8 cellular contexts compared by ENCODE assay signal in the genomic region with DNA sequence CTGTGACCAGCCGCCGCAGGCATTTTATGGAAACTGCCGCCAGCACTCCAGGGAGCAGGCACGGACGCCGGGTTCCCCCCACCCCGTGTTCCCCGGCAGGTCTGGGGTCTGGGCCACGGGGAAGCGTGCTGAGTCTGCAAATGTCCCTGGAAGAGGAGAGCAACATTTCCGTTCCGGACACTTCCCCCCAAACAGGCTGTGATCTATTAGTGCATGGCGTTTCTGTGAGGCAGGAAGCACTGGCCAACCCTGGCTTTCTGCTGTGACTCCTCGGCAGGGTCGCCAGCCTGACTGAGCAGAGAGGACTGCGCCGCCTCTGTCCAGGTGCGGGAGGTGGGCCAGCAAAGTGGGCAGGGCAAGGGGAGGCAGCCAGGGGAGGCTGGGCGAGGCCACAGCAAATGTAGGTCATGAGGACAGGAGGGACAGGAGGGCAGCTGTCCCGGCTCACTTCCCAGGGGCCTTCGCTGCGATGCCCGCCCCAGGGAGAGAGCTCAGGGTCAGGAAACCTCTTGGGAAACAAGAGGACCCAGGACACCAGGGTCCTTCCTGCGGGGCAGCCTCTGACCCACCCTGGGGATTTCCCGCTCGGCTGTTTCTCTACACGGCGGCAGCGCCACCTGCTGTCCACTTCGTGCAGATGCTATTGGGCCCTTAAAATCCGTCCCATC. TPM values are rescaled to one million over a fixed set of nuclear protein-coding genes. Genes with fewer than 3 reads are reported as not detected.
DNase-seq lines count a peak whose midpoint lies in the region; ATAC-seq and TF ChIP-seq lines count a peak whose summit lies in the region.

No MANE protein-coding gene starts in this region.

- H3K27me3 ChIP-seq in RWPE2 (ENCODE audit: insufficient read depth, poor library complexity, severe bottlenecking) (peaks cover 94% of the 10 kb centered on the region), psoas muscle (ENCODE audit: insufficient read depth in 3 of 3, low read length in 2 of 3) (peaks cover 0 to 88% (median 45%) of the 10 kb centered on the region in 3 donors)

- H3K9me3 ChIP-seq in RWPE2 (ENCODE audit: severe bottlenecking) = no peaks in the 10 kb centered on the region
- H3K9me3 ChIP-seq in psoas muscle = no peaks in the 10 kb centered on the region

- ATAC-seq in RWPE2 (ENCODE audit: low read depth) = no peak
- ATAC-seq in psoas muscle = peak in 3 of 4 donors; percentile 48 to 67 (median 57)
- no peak for ATAC-seq in GM18868 (IDR thresholded peaks at IDR 0.05; ENCODE audit: unreplicated experiment)

- 17 to 19% (median 18%) methylated on average over 31 of the region's 31 CpGs for WGBS in psoas muscle, 3 donors

- peaks cover 3% of the 10 kb centered on the region for H3K4me1 Mint-ChIP-seq in activated naive CD4-positive, alpha-beta T cell treated with anti-CD3 and anti-CD28 coated beads for 36 hours (ENCODE audit: low read depth)
- peaks cover 8% of the 10 kb centered on the region for H3K4me1 Mint-ChIP-seq in glutamatergic neuron (ENCODE audit: low read depth, unreplicated experiment)

- H3K27me3 Mint-ChIP-seq in activated naive CD4-positive, alpha-beta T cell treated with anti-CD3 and anti-CD28 coated beads for 36 hours (ENCODE audit: low read depth) = peaks cover 51% of the 10 kb centered on the region
- H3K27me3 Mint-ChIP-seq in glutamatergic neuron (ENCODE audit: unreplicated experiment) = peaks cover 20% of the 10 kb centered on the region

- H3K36me3 ChIP-seq in RWPE2 (ENCODE audit: low read depth) (no peaks in the 10 kb centered on the region), psoas muscle (ENCODE audit: insufficient read depth in 1 of 2, low read depth in 1 of 2) (no peaks in the 10 kb centered on the region)

- H3K4me3 Mint-ChIP-seq in activated naive CD4-positive, alpha-beta T cell treated with anti-CD3 and anti-CD28 coated beads for 36 hours = no peak overlapping the region
- H3K4me3 Mint-ChIP-seq in glutamatergic neuron (ENCODE audit: unreplicated experiment) = no peak overlapping the region

- H3K27ac ChIP-seq in RWPE2 (ENCODE audit: poor library complexity, severe bottlenecking) = no peak overlapping the region
- H3K27ac ChIP-seq in psoas muscle = no peak overlapping the region

- no peaks in the 10 kb centered on the region for H3K36me3 Mint-ChIP-seq in activated naive CD4-positive, alpha-beta T cell treated with anti-CD3 and anti-CD28 coated beads for 36 hours (ENCODE audit: low read depth)
- no peaks in the 10 kb centered on the region for H3K36me3 Mint-ChIP-seq in glutamatergic neuron (ENCODE audit: unreplicated experiment)

- peak; percentile 56 for DNase-seq in Ammon's horn (ENCODE audit: low spot score)
- peak; percentile 84 for DNase-seq in GM20000 (ENCODE audit: low spot score)
- DNase-seq in RWPE2 (ENCODE audit: low spot score) = no peak
- DNase-seq in activated naive CD4-positive, alpha-beta T cell treated with anti-CD3 and anti-CD28 coated beads for 36 hours = peak; percentile 62
- DNase-seq in glutamatergic neuron = peak; percentile 80
- peak; percentile 56 to 81 for DNase-seq in psoas muscle
- DNase-seq in NCI-H774 (lab: John Stamatoyannopoulos, UW) = no peak

- H3K4me3 ChIP-seq in RWPE2 (ENCODE audit: severe bottlenecking) (no peak overlapping the region), psoas muscle (no peak overlapping the region)

- no peak overlapping the region for H3K27ac Mint-ChIP-seq in activated naive CD4-positive, alpha-beta T cell treated with anti-CD3 and anti-CD28 coated beads for 36 hours
- H3K27ac Mint-ChIP-seq in glutamatergic neuron (ENCODE audit: unreplicated experiment) = no peak overlapping the region

- H3K4me1 ChIP-seq in RWPE2 (ENCODE audit: insufficient read depth, poor library complexity, severe bottlenecking) = no peaks in the 10 kb centered on the region
- peaks cover 11% of the 10 kb centered on the region for H3K4me1 ChIP-seq in psoas muscle

- H3K9me3 Mint-ChIP-seq in activated naive CD4-positive, alpha-beta T cell treated with anti-CD3 and anti-CD28 coated beads for 36 hours = no peaks in the 10 kb centered on the region
- peaks cover 4% of the 10 kb centered on the region for H3K9me3 Mint-ChIP-seq in glutamatergic neuron (ENCODE audit: unreplicated experiment)

- CTCF ChIA-PET in activated naive CD4-positive, alpha-beta T cell treated with anti-CD3 and anti-CD28 coated beads for 36 hours (lab: Charles Lee) = interaction anchor here (1.0 to 1.3 kb wide), 3 partner anchors 127 to 700 kb away, joined by 3 to 4 read pairs (median 4); no protein-coding TSS in a partner anchor

- TF ChIP-seq CTCF in GM20000 (IDR thresholded peaks at IDR 0.05; ENCODE audit: extremely low read depth, missing control alignments) = peak; percentile 91
- TF ChIP-seq CTCF in RWPE2 (IDR thresholded peaks at IDR 0.05; ENCODE audit: poor library complexity, severe bottlenecking) = peak; percentile 92
- TF ChIP-seq CTCF in glutamatergic neuron (IDR thresholded peaks at IDR 0.05; ENCODE audit: partially characterized antibody, unreplicated experiment) = peak; percentile 91
- peak; percentile 86 for TF ChIP-seq CTCF in psoas muscle (IDR thresholded peaks at IDR 0.05)

- intact Hi-C loops in activated naive CD4-positive, alpha-beta T cell treated with anti-CD3 and anti-CD28 coated beads for 36 hours (cut with micrococcal nuclease) = loop anchor here (1.0 to 2.0 kb wide), 4 partner anchors 179 to 699 kb away; no protein-coding TSS in a partner anchor
- intact Hi-C loops in psoas muscle (cut with DNase I) = loop anchor here (2.0 to 5.0 kb wide), 5 partner anchors 179 to 699 kb away; no protein-coding TSS in a partner anchor

RNA-seq across cellular contexts. Expression of a gene that starts 9.5 kb away (rescaled TPM):
- total RNA-seq in activated naive CD4-positive, alpha-beta T cell treated with anti-CD3 and anti-CD28 coated beads for 36 hours = not detected
- total RNA-seq in glutamatergic neuron (ENCODE audit: unreplicated experiment) (not detected), psoas muscle (under 1 TPM in 2 of 4 donors, not detected in 2; 0.06 to 0.12 TPM)
- under 1 TPM; 0.01 to 0.03 (median 0.01) TPM for polyA plus RNA-seq in psoas muscle

RNA-seq across cellular contexts. Expression of a gene that starts 35.3 kb away (rescaled TPM):
- 10 to 100 TPM; 21.9 to 24.1 TPM for total RNA-seq in activated naive CD4-positive, alpha-beta T cell treated with anti-CD3 and anti-CD28 coated beads for 36 hours
- 27.7 TPM for total RNA-seq in glutamatergic neuron (ENCODE audit: unreplicated experiment)
- 10 to 100 TPM in 2 of 4 donors, 1 to 10 TPM in 2; 6.8 to 15.8 (median 11.5) TPM for total RNA-seq in psoas muscle
- 10 to 100 TPM in 1 of 3 donors, 1 to 10 TPM in 2; 4.3 to 16.0 (median 8.0) TPM for polyA plus RNA-seq in psoas muscle

RNA-seq across cellular contexts. Expression of a gene that starts 46.8 kb away (rescaled TPM):
- not detected for total RNA-seq in activated naive CD4-positive, alpha-beta T cell treated with anti-CD3 and anti-CD28 coated beads for 36 hours
- total RNA-seq in glutamatergic neuron (ENCODE audit: unreplicated experiment) (not detected), psoas muscle (under 1 TPM; 0.15 to 0.34 (median 0.26) TPM)
- polyA plus RNA-seq in psoas muscle = under 1 TPM; 0.14 to 0.18 (median 0.16) TPM

RNA-seq across cellular contexts. Expression of a gene that starts 58.6 kb away (rescaled TPM):
- total RNA-seq in activated naive CD4-positive, alpha-beta T cell treated with anti-CD3 and anti-CD28 coated beads for 36 hours = not detected
- total RNA-seq in glutamatergic neuron (ENCODE audit: unreplicated experiment) (not detected), psoas muscle (under 1 TPM; 0.12 to 0.57 (median 0.31) TPM)
- polyA plus RNA-seq in psoas muscle = 1 to 10 TPM in 1 of 3 donors, under 1 TPM in 2; 0.14 to 1.3 (median 0.18) TPM

Comparison
In these comparisons a context has a peak if more than half of its experiments do, and no peak if none do; other contexts are left out.
1. DNase-seq: peak in Ammon's horn (single experiment), GM20000 (single experiment), activated naive CD4-positive, alpha-beta T cell treated with anti-CD3 and anti-CD28 coated beads for 36 hours (single experiment), glutamatergic neuron (single experiment) and psoas muscle (2 of 2); none in RWPE2 (single experiment) and NCI-H774 (single experiment).
2. ATAC-seq: peak in psoas muscle (3 of 4); none in RWPE2 (single experiment) and GM18868 (single experiment).
3. Peak in every context shown above with its lines, with median percentiles within 50 percentile points of each other: CTCF ChIP-seq.